In genomic region chr2:239178954-239179353, GRCh38 we compare ENCODE assay signal across 17 cellular contexts.
A peak's percentile ranks its signal among the peaks of the same experiment; 100 is the strongest.
DNase-seq lines count a peak whose midpoint lies in the region; ATAC-seq and TF ChIP-seq lines count a peak whose summit lies in the region.
"Had no signal": no experiment of that assay in that cellular context is flagged by ENCODE, and none has a peak within 500 bp of the region (broad histone marks: within the 10 kb centered on the region; RNA-seq: fewer than 3 reads in every experiment).

No MANE protein-coding gene starts in this region.

- H3K36me3 Mint-ChIP-seq in activated naive CD4-positive, alpha-beta T cell treated with anti-CD3 and anti-CD28 coated beads, Interleukin-2, amount 10 ng/mL, durations not matched to agents 7 days and 5 days: peaks cover 75% of the 10 kb centered on the region
- peaks cover 65% of the 10 kb centered on the region for H3K36me3 Mint-ChIP-seq in activated naive CD4-positive, alpha-beta T cell treated with anti-CD3 and anti-CD28 coated beads for 36 hours (ENCODE audit: low read depth)

- peak; percentile 3 for DNase-seq in activated naive CD4-positive, alpha-beta T cell treated with anti-CD3 and anti-CD28 coated beads, Interleukin-2, amount 10 ng/mL, durations not matched to agents 7 days and 5 days
- DNase-seq in activated naive CD4-positive, alpha-beta T cell treated with anti-CD3 and anti-CD28 coated beads for 36 hours: no peak
- DNase-seq in adrenal gland: peak in 5 of 7 donors; percentile 3 to 37 (median 13)
- DNase-seq in mucosa of descending colon: peak in 2 of 3 donors; percentile 14 to 28
- peak; percentile 17 to 37 for DNase-seq in tibial artery
- DNase-seq in RWPE1 (ENCODE audit: low spot score): no peak
- no peak for DNase-seq in pons (ENCODE audit: low spot score)
- DNase-seq: COR-L47, DMS53, KG1, NCI-H1092, NCI-H1694 treated with DMSO at 0.1 percent for 48 hours, NCI-H446, PC-9 had no signal

- H3K36me3 ChIP-seq in adrenal gland (replicated peaks in 1 of 2) (peaks cover 0 to 8% of the 10 kb centered on the region in 2 donors), mucosa of descending colon (ENCODE audit: low read depth) (no peaks in the 10 kb centered on the region), tibial artery (peaks cover 18 to 78% (median 76%) of the 10 kb centered on the region in 3 donors)

- H3K27me3 Mint-ChIP-seq in activated naive CD4-positive, alpha-beta T cell treated with anti-CD3 and anti-CD28 coated beads, Interleukin-2, amount 10 ng/mL, durations not matched to agents 7 days and 5 days: no peaks in the 10 kb centered on the region
- H3K27me3 Mint-ChIP-seq in activated naive CD4-positive, alpha-beta T cell treated with anti-CD3 and anti-CD28 coated beads for 36 hours (ENCODE audit: low read depth): no peaks in the 10 kb centered on the region

- WGBS in adrenal gland, 4 donors: 92 to 99% (median 97%) methylated on average over 19 to 26 of the region's 26 CpGs

- H3K9me3 ChIP-seq in adrenal gland (replicated peaks in 1 of 3) (no peaks in the 10 kb centered on the region), mucosa of descending colon (no peaks in the 10 kb centered on the region), tibial artery (peaks cover 0 to 19% (median 2%) of the 10 kb centered on the region in 3 donors)

- CTCF ChIA-PET in activated naive CD4-positive, alpha-beta T cell treated with anti-CD3 and anti-CD28 coated beads, Interleukin-2, amount 10 ng/mL, durations not matched to agents 7 days and 5 days (lab: Charles Lee): no interaction called here
- CTCF ChIA-PET in activated naive CD4-positive, alpha-beta T cell treated with anti-CD3 and anti-CD28 coated beads for 36 hours (lab: Charles Lee): no interaction called here
- CTCF ChIA-PET in RWPE1 (lab: Yijun Ruan, JAX): interaction anchor here (0.5 kb wide), 1 partner anchor 456 kb away, joined by 3 read pairs; no protein-coding TSS in a partner anchor

- no peak overlapping the region for H3K27ac Mint-ChIP-seq in activated naive CD4-positive, alpha-beta T cell treated with anti-CD3 and anti-CD28 coated beads, Interleukin-2, amount 10 ng/mL, durations not matched to agents 7 days and 5 days
- H3K27ac Mint-ChIP-seq in activated naive CD4-positive, alpha-beta T cell treated with anti-CD3 and anti-CD28 coated beads for 36 hours: no peak overlapping the region

- H3K27me3 ChIP-seq in adrenal gland: no peaks in the 10 kb centered on the region
- H3K27me3 ChIP-seq in tibial artery: no peaks in the 10 kb centered on the region

- peaks cover 19% of the 10 kb centered on the region for H3K9me3 Mint-ChIP-seq in activated naive CD4-positive, alpha-beta T cell treated with anti-CD3 and anti-CD28 coated beads, Interleukin-2, amount 10 ng/mL, durations not matched to agents 7 days and 5 days
- peaks cover 29% of the 10 kb centered on the region for H3K9me3 Mint-ChIP-seq in activated naive CD4-positive, alpha-beta T cell treated with anti-CD3 and anti-CD28 coated beads for 36 hours

- no peaks in the 10 kb centered on the region for H3K4me1 Mint-ChIP-seq in activated naive CD4-positive, alpha-beta T cell treated with anti-CD3 and anti-CD28 coated beads, Interleukin-2, amount 10 ng/mL, durations not matched to agents 7 days and 5 days
- no peaks in the 10 kb centered on the region for H3K4me1 Mint-ChIP-seq in activated naive CD4-positive, alpha-beta T cell treated with anti-CD3 and anti-CD28 coated beads for 36 hours (ENCODE audit: low read depth)
- H3K4me1 Mint-ChIP-seq: CD14-positive monocyte had no signal

- no peak overlapping the region for H3K4me3 Mint-ChIP-seq in activated naive CD4-positive, alpha-beta T cell treated with anti-CD3 and anti-CD28 coated beads, Interleukin-2, amount 10 ng/mL, durations not matched to agents 7 days and 5 days
- no peak overlapping the region for H3K4me3 Mint-ChIP-seq in activated naive CD4-positive, alpha-beta T cell treated with anti-CD3 and anti-CD28 coated beads for 36 hours
- H3K4me3 Mint-ChIP-seq: CD14-positive monocyte had no signal

- H3K4me1 ChIP-seq in adrenal gland (replicated peaks in 1 of 2) (peaks cover 0 to 14% of the 10 kb centered on the region in 2 donors), mucosa of descending colon (ENCODE audit: low read depth) (no peaks in the 10 kb centered on the region), tibial artery (no peaks in the 10 kb centered on the region)
- H3K4me1 ChIP-seq: A549 had no signal

- intact Hi-C loops in activated naive CD4-positive, alpha-beta T cell treated with anti-CD3 and anti-CD28 coated beads for 36 hours (cut with micrococcal nuclease): no loop called here
- intact Hi-C loops in adrenal gland (cut with DNase I): no loop called here
- intact Hi-C loops in mucosa of descending colon (cut with DNase I, micrococcal nuclease): no loop called here
- intact Hi-C loops in tibial artery (cut with DNase I; ENCODE audit: low total_unique reads): no loop called here

- ATAC-seq in mucosa of descending colon: no peak
- ATAC-seq in SK-N-SH treated with all-trans-retinoic acid at 6 μM for 48 hours: no peak
- ATAC-seq: A549 had no signal

- H3K27ac ChIP-seq in adrenal gland (no peak overlapping the region), tibial artery (no peak overlapping the region), RWPE1 (no peak overlapping the region)
- H3K27ac ChIP-seq: A549, PC-9 had no signal

- POLR2A ChIA-PET in RWPE1 (lab: Yijun Ruan, JAX; ENCODE audit: low non-redundant PET): interaction anchor here (0.6 kb wide), 1 partner anchor 124 kb away, joined by 3 read pairs; no protein-coding TSS in a partner anchor

- TF ChIP-seq CTCF in adrenal gland (IDR thresholded peaks at IDR 0.05) (no peak), mucosa of descending colon (IDR thresholded peaks at IDR 0.05) (no peak), tibial artery (IDR thresholded peaks at IDR 0.05) (no peak), RWPE1 (conservative IDR thresholded peaks at IDR 0.05; ENCODE audit: low read depth) (no peak)

- TF ChIP-seq POLR2A in adrenal gland (IDR thresholded peaks at IDR 0.05): no peak

- H3K4me3 ChIP-seq in adrenal gland: no peak overlapping the region
- no peak overlapping the region for H3K4me3 ChIP-seq in mucosa of descending colon
- no peak overlapping the region for H3K4me3 ChIP-seq in tibial artery
- H3K4me3 ChIP-seq: A549, PC-9 had no signal

TF ChIP-seq in SK-N-SH treated with all-trans-retinoic acid at 6 μM for 48 hours, 23 proteins besides CTCF, POLR2A, EP300 and RAD21 (continues in another document):
- TF ChIP-seq PATZ1 (CRISPR knock-in tag; IDR thresholded peaks at IDR 0.05; ENCODE audit: borderline replicate concordance) (no peak), CREB5 (CRISPR knock-in tag; IDR thresholded peaks at IDR 0.05; ENCODE audit: low read depth) (no peak), ARNTL (CRISPR knock-in tag; IDR thresholded peaks at IDR 0.05; ENCODE audit: borderline replicate concordance, low read depth) (no peak), ZNF8 (CRISPR knock-in tag; IDR thresholded peaks at IDR 0.05) (no peak), OSR1 (CRISPR knock-in tag; IDR thresholded peaks at IDR 0.05) (no peak), RARB (CRISPR knock-in tag; IDR thresholded peaks at IDR 0.05) (no peak), TSHZ2 (CRISPR knock-in tag; IDR thresholded peaks at IDR 0.05) (no peak), GLIS3 (CRISPR knock-in tag; IDR thresholded peaks at IDR 0.05) (no peak)

Comparison
In these comparisons a context has a peak if more than half of its experiments do, and no peak if none do; other contexts are left out.
1. DNase-seq: peak in activated naive CD4-positive, alpha-beta T cell treated with anti-CD3 and anti-CD28 coated beads, Interleukin-2, amount 10 ng/mL, durations not matched to agents 7 days and 5 days (single experiment), adrenal gland (5 of 7), mucosa of descending colon (2 of 3) and tibial artery (2 of 2); none in activated naive CD4-positive, alpha-beta T cell treated with anti-CD3 and anti-CD28 coated beads for 36 hours (single experiment), RWPE1 (single experiment) and pons (single experiment).